In genomic region chr17:1629647-1630310, GRCh38 we compare ENCODE assay signal across 8 cellular contexts. TPM values are rescaled to one million over a fixed set of nuclear protein-coding genes. Genes with fewer than 3 reads are reported as not detected.
DNase-seq lines count a peak whose midpoint lies in the region; ATAC-seq and TF ChIP-seq lines count a peak whose summit lies in the region.

No MANE protein-coding gene starts in this region.

- DNase-seq in AG04449 (ENCODE audit: low read depth, low spot score) (no peak), HAP-1 (ENCODE audit: low spot score in 2 of 2) (peak in 1 of 2 experiments; percentile 76), SK-N-DZ (ENCODE audit: low spot score) (peak; percentile 46), left ventricle myocardium superior (peak; percentile 68), gastrocnemius medialis (peak; percentile 43 to 76)
- peak in 1 of 2 donors; percentile 86 for DNase-seq in activated naive CD4-positive, alpha-beta T cell treated with anti-CD3 and anti-CD28 coated beads, Interleukin-2, amount 50 U/mL, for 72 hours (ENCODE audit: low spot score in 2 of 2)

- CTCF ChIA-PET in AG04449 (lab: Yijun Ruan, JAX): interaction anchor here (0.6 to 1.8 kb wide), 16 partner anchors 8 to 371 kb away, joined by 3 to 22 read pairs (median 4); partner anchors contain the start of gene INPP5K

- peak overlapping the region; percentile 71 for H3K4me3 ChIP-seq in AG04449 (ENCODE audit: low read depth, low read length)
- H3K4me3 ChIP-seq in HAP-1: peak overlapping the region; percentile 91
- H3K4me3 ChIP-seq in gastrocnemius medialis: peak overlapping the region; percentile 80 to 94 (median 86)

- peak; percentile 66 for TF ChIP-seq CTCF in AG04449 (IDR thresholded peaks at IDR 0.05; ENCODE audit: insufficient read depth, low read length, missing control alignments)
- peak; percentile 74 to 94 (median 89) for TF ChIP-seq CTCF in gastrocnemius medialis (IDR thresholded peaks at IDR 0.05 in 4 of 5, conservative IDR thresholded peaks at IDR 0.05 in 1 of 5)

- ATAC-seq in activated naive CD4-positive, alpha-beta T cell treated with anti-CD3 and anti-CD28 coated beads, Interleukin-2, amount 50 U/mL, for 72 hours: peak; percentile 17 to 53
- ATAC-seq in left ventricle myocardium superior (peak; percentile 6), gastrocnemius medialis (peak in 1 of 2 donors; percentile 18), HG02610 (IDR thresholded peaks at IDR 0.05; ENCODE audit: unreplicated experiment) (no peak), HG02763 (IDR thresholded peaks at IDR 0.05; ENCODE audit: unreplicated experiment) (no peak)

- H3K9me3 ChIP-seq in HAP-1 (no peaks in the 10 kb centered on the region), gastrocnemius medialis (no peaks in the 10 kb centered on the region)

- no peak for TF ChIP-seq POLR2A in gastrocnemius medialis (IDR thresholded peaks at IDR 0.05)

- no peaks in the 10 kb centered on the region for H3K9me3 Mint-ChIP-seq in activated naive CD4-positive, alpha-beta T cell treated with anti-CD3 and anti-CD28 coated beads, Interleukin-2, amount 50 U/mL, for 72 hours

- H3K36me3 ChIP-seq in HAP-1 (replicated peaks): no peaks in the 10 kb centered on the region
- peaks cover 0 to 7% of the 10 kb centered on the region in 2 donors for H3K36me3 ChIP-seq in gastrocnemius medialis

- peaks cover 29% of the 10 kb centered on the region for H3K4me1 ChIP-seq in HAP-1
- peaks cover 22 to 34% of the 10 kb centered on the region in 2 donors for H3K4me1 ChIP-seq in gastrocnemius medialis

- intact Hi-C loops in left ventricle myocardium superior (cut with micrococcal nuclease) (loop anchor here (5.0 kb wide), 1 partner anchor 52 kb away; no protein-coding TSS in a partner anchor), gastrocnemius medialis (cut with DNase I; ENCODE audit: low total_unique reads) (loop anchor here (1.0 to 5.0 kb wide), 3 partner anchors 55 to 362 kb away; no protein-coding TSS in a partner anchor)

- H3K27me3 ChIP-seq in HAP-1 (ENCODE audit: low read depth): no peaks in the 10 kb centered on the region
- no peaks in the 10 kb centered on the region for H3K27me3 ChIP-seq in gastrocnemius medialis

- POLR2A ChIA-PET in AG04449 (lab: Yijun Ruan, JAX): interaction anchor here (1.6 kb wide), 1 partner anchor 55 kb away, joined by 3 read pairs; no protein-coding TSS in a partner anchor

- H3K36me3 Mint-ChIP-seq in activated naive CD4-positive, alpha-beta T cell treated with anti-CD3 and anti-CD28 coated beads, Interleukin-2, amount 50 U/mL, for 72 hours: no peaks in the 10 kb centered on the region

- peak overlapping the region; percentile 91 to 99 (median 94) for H3K27ac ChIP-seq in gastrocnemius medialis

- peak overlapping the region in 1 of 2 donors; percentile 61 for H3K27ac Mint-ChIP-seq in activated naive CD4-positive, alpha-beta T cell treated with anti-CD3 and anti-CD28 coated beads, Interleukin-2, amount 50 U/mL, for 72 hours

- in situ Hi-C loops in HAP-1 (cut with MboI; ENCODE audit: low sequenced_read_pairs) (loop anchor here (25.0 kb wide), 1 partner anchor 408 kb away; the partner anchor contains the start of genes DPH1, OVCA2 and RTN4RL1), gastrocnemius medialis (cut with MboI; ENCODE audit: low sequenced_read_pairs in 4 of 4) (loop anchor here (5.0 to 25.0 kb wide), 4 partner anchors 52 to 367 kb away; partner anchors contain the start of gene BHLHA9 (in 2 of the 4))

RNA-seq across cellular contexts. Expression of gene SLC43A2, which starts 1.1 kb away (rescaled TPM):
- polyA plus RNA-seq in SK-N-DZ (2014; cell fraction: cytosol; rRNA removed): 17.8 and 22.8 TPM in 2 replicates
- polyA plus RNA-seq in SK-N-DZ (2014; cell fraction: nucleus; rRNA removed): 9.9 and 11.3 TPM in 2 replicates
- total RNA-seq in activated naive CD4-positive, alpha-beta T cell treated with anti-CD3 and anti-CD28 coated beads, Interleukin-2, amount 50 U/mL, for 72 hours: under 1 TPM; 0.57 to 0.62 TPM
- total RNA-seq in left ventricle myocardium superior (3.1 TPM), gastrocnemius medialis (10 to 100 TPM; 26.9 to 96.9 (median 55.2) TPM)

RNA-seq across cellular contexts. Expression of gene SCARF1, which starts 15.8 kb away (rescaled TPM):
- 0.56 and 1.0 TPM in 2 replicates for polyA plus RNA-seq in SK-N-DZ (2014; cell fraction: cytosol; rRNA removed)
- polyA plus RNA-seq in SK-N-DZ (2014; cell fraction: nucleus; rRNA removed): 1.8 and 3.1 TPM in 2 replicates
- total RNA-seq in activated naive CD4-positive, alpha-beta T cell treated with anti-CD3 and anti-CD28 coated beads, Interleukin-2, amount 50 U/mL, for 72 hours: 1 to 10 TPM; 1.1 to 2.3 TPM
- total RNA-seq in left ventricle myocardium superior (13.1 TPM), gastrocnemius medialis (10 to 100 TPM in 1 of 4 donors, 1 to 10 TPM in 3; 4.1 to 15.1 (median 5.7) TPM)

RNA-seq across cellular contexts. Expression of gene RILP, which starts 19.9 kb away (rescaled TPM):
- 3.1 and 3.3 TPM in 2 replicates for polyA plus RNA-seq in SK-N-DZ (2014; cell fraction: cytosol; rRNA removed)
- polyA plus RNA-seq in SK-N-DZ (2014; cell fraction: nucleus; rRNA removed): 19.3 and 36.4 TPM in 2 replicates
- total RNA-seq in activated naive CD4-positive, alpha-beta T cell treated with anti-CD3 and anti-CD28 coated beads, Interleukin-2, amount 50 U/mL, for 72 hours: 1 to 10 TPM; 1.7 to 2.5 TPM
- total RNA-seq in left ventricle myocardium superior (81.4 TPM), gastrocnemius medialis (10 to 100 TPM; 45.5 to 94.7 (median 58.9) TPM)

RNA-seq across cellular contexts. Expression of gene PRPF8, which starts 54.9 kb away (rescaled TPM):
- 121 and 134 TPM in 2 replicates for polyA plus RNA-seq in SK-N-DZ (2014; cell fraction: cytosol; rRNA removed)
- polyA plus RNA-seq in SK-N-DZ (2014; cell fraction: nucleus; rRNA removed): 125 and 219 TPM in 2 replicates
- total RNA-seq in activated naive CD4-positive, alpha-beta T cell treated with anti-CD3 and anti-CD28 coated beads, Interleukin-2, amount 50 U/mL, for 72 hours: 100 to 1,000 TPM; 414 to 433 TPM
- 135 TPM for total RNA-seq in left ventricle myocardium superior
- total RNA-seq in gastrocnemius medialis: 100 to 1,000 TPM; 127 to 261 (median 195) TPM

Comparison
In these comparisons a context has a peak if more than half of its experiments do, and no peak if none do; other contexts are left out.
1. ATAC-seq: peak in activated naive CD4-positive, alpha-beta T cell treated with anti-CD3 and anti-CD28 coated beads, Interleukin-2, amount 50 U/mL, for 72 hours (2 of 2) and left ventricle myocardium superior (single experiment); none in HG02610 (single experiment) and HG02763 (single experiment).
2. RNA of gene RILP, which starts 19.9 kb away (total RNA-seq): 81.4 TPM in left ventricle myocardium superior (single experiment) and 45.5 to 94.7 TPM in gastrocnemius medialis; 1.7 to 2.5 TPM in activated naive CD4-positive, alpha-beta T cell treated with anti-CD3 and anti-CD28 coated beads, Interleukin-2, amount 50 U/mL, for 72 hours; every median in the first group is over 10 times any median in the second.
3. Peak in every context shown above with its lines, with median percentiles within 50 percentile points of each other: H3K4me3 ChIP-seq.